ENCODE assay signal across 8 cellular contexts in genomic region chr5:76641514-76642120, GRCh38. TPM values are rescaled to one million over a fixed set of nuclear protein-coding genes. Genes with fewer than 3 reads are reported as not detected.
DNase-seq lines count a peak whose midpoint lies in the region; ATAC-seq and TF ChIP-seq lines count a peak whose summit lies in the region.

No MANE protein-coding gene starts in this region.

- TF ChIP-seq CTCF in AG04450 (IDR thresholded peaks at IDR 0.05; ENCODE audit: low read depth, low read length) = peak; percentile 87
- peak; percentile 84 for TF ChIP-seq CTCF in PC-3 (conservative IDR thresholded peaks at IDR 0.05; ENCODE audit: low read depth, low read length)
- TF ChIP-seq CTCF in esophagus squamous epithelium (IDR thresholded peaks at IDR 0.05) = peak; percentile 41 to 66 (median 54)
- peak in 1 of 3 donors; percentile 18 for TF ChIP-seq CTCF in omental fat pad (IDR thresholded peaks at IDR 0.05)
- TF ChIP-seq CTCF in upper lobe of left lung (IDR thresholded peaks at IDR 0.05) = peak; percentile 35 to 61 (median 58)

- H3K9me3 ChIP-seq in AG04450 (ENCODE audit: control insufficient read depth, insufficient read depth, low read length) = no peaks in the 10 kb centered on the region
- H3K9me3 ChIP-seq in PC-3 (ENCODE audit: low read length) = no peaks in the 10 kb centered on the region
- no peaks in the 10 kb centered on the region for H3K9me3 ChIP-seq in esophagus squamous epithelium
- no peaks in the 10 kb centered on the region for H3K9me3 ChIP-seq in upper lobe of left lung

- H3K36me3 ChIP-seq in PC-3 (ENCODE audit: low read depth, low read length) = no peaks in the 10 kb centered on the region
- H3K36me3 ChIP-seq in esophagus squamous epithelium = no peaks in the 10 kb centered on the region
- H3K36me3 ChIP-seq in upper lobe of left lung = peaks cover 0 to 6% (median 0%) of the 10 kb centered on the region in 4 donors

- CTCF ChIA-PET in AG04450 (lab: Charles Lee) (interaction anchor here (0.6 to 7.5 kb wide), 16 partner anchors 9 to 389 kb away, joined by 3 to 68 read pairs (median 4); partner anchors contain the start of genes AGGF1 and F2RL2), PC-3 (lab: Charles Lee) (no interaction called here)

- POLR2A ChIA-PET in AG04450 (lab: Yijun Ruan, JAX) = no interaction called here
- POLR2A ChIA-PET in PC-3 (lab: Charles Lee; ENCODE audit: unreplicated experiment) = no interaction called here

- no peak overlapping the region for H2AFZ ChIP-seq in PC-3 (ENCODE audit: low read length)

- H3K4me2 ChIP-seq in PC-3 (ENCODE audit: low read length) = no peak overlapping the region

- H3K4me3 ChIP-seq in AG04450 (ENCODE audit: low read depth, low read length) (no peak overlapping the region), PC-3 (ENCODE audit: low read length) (no peak overlapping the region), esophagus squamous epithelium (no peak overlapping the region), upper lobe of left lung (no peak overlapping the region)

- H3K9me2 ChIP-seq in PC-3 (replicated peaks; ENCODE audit: low read length) = no peaks in the 10 kb centered on the region

- 0 to 13% methylated on average over 1 of the region's 1 CpG for WGBS in esophagus squamous epithelium, 2 donors
- 8 to 14% methylated on average over 1 of the region's 1 CpG for WGBS in upper lobe of left lung, 2 donors

- H3K4me1 ChIP-seq in PC-3 (ENCODE audit: insufficient read depth, low read length) (no peaks in the 10 kb centered on the region), esophagus squamous epithelium (peaks cover 0 to 7% (median 0%) of the 10 kb centered on the region in 3 donors), upper lobe of left lung (peaks cover 0 to 6% (median 0%) of the 10 kb centered on the region in 4 donors)

- no TSS peak for BruUV-seq in PC-3 (replicated peaks; lab: Mats Ljungman, UMichigan)

- H3K79me2 ChIP-seq in PC-3 (ENCODE audit: low read length) = no peaks in the 10 kb centered on the region

- no peak overlapping the region for H3K27ac ChIP-seq in AG04450 (ENCODE audit: low read depth, low read length)
- no peak overlapping the region for H3K27ac ChIP-seq in PC-3 (ENCODE audit: low read length)
- no peak overlapping the region for H3K27ac ChIP-seq in esophagus squamous epithelium
- no peak overlapping the region for H3K27ac ChIP-seq in upper lobe of left lung

- H4K20me1 ChIP-seq in PC-3 (ENCODE audit: low read length) = no peaks in the 10 kb centered on the region

- H3K27me3 ChIP-seq in AG04450 (ENCODE audit: control insufficient read depth, insufficient read depth, low read length) (no peaks in the 10 kb centered on the region), PC-3 (ENCODE audit: low read length) (no peaks in the 10 kb centered on the region), esophagus squamous epithelium (no peaks in the 10 kb centered on the region), upper lobe of left lung (no peaks in the 10 kb centered on the region)

- intact Hi-C loops in PC-3 (cut with micrococcal nuclease) (loop anchor here (1.0 to 10.0 kb wide), 4 partner anchors 36 to 133 kb away; partner anchors contain the start of gene F2R), esophagus squamous epithelium (cut with DNase I) (no loop called here)

- H3F3A ChIP-seq in PC-3 (ENCODE audit: low read length, unreplicated experiment) = no peaks in the 10 kb centered on the region

- DNase-seq in AG04450 (ENCODE audit: low read depth, low spot score) (peak; percentile 55), GM19240 (ENCODE audit: insufficient read length, low spot score) (peak; percentile 22), PC-3 (peak; percentile 73), activated T-cell treated with anti-CD3 and anti-CD28 coated beads for 24 hours (ENCODE audit: low read depth) (peak; percentile 60), esophagus squamous epithelium (lab: John Stamatoyannopoulos, UW) (peak; percentile 3), omental fat pad (ENCODE audit: low spot score) (peak; percentile 56), upper lobe of left lung (peak in 1 of 2 donors; percentile 39)

- H3K9ac ChIP-seq in PC-3 (ENCODE audit: low read length) = no peak overlapping the region

- 0 out of 2 replicates have a peak, but pooled peaks have one; percentile 51 for ATAC-seq in PC-3
- ATAC-seq in omental fat pad (ENCODE audit: low FRiP score) = no peak
- peak in 1 of 2 donors; percentile 68 for ATAC-seq in upper lobe of left lung (ENCODE audit: low FRiP score in 2 of 2)
- ATAC-seq in HG02678 (IDR thresholded peaks at IDR 0.05; ENCODE audit: unreplicated experiment) = no peak

- TF ChIP-seq POLR2A in esophagus squamous epithelium (IDR thresholded peaks at IDR 0.05) = no peak
- TF ChIP-seq POLR2A in upper lobe of left lung (IDR thresholded peaks at IDR 0.05) = no peak

- TF ChIP-seq EP300 in upper lobe of left lung (IDR thresholded peaks at IDR 0.05) = no peak

RNA-seq across cellular contexts. Expression of gene F2RL2, which starts 18.4 kb away (rescaled TPM):
- 83.1 and 89.6 TPM in 2 replicates for polyA plus RNA-seq in AG04450 (2011; rRNA removed)
- polyA minus RNA-seq in AG04450 (2011; rRNA and poly(A)+ RNA removed) = 77.6 and 78.1 TPM in 2 replicates
- total RNA-seq in PC-3 (2014; rRNA removed) (0.11 TPM in 1 of 2 replicates, not detected in the other), esophagus squamous epithelium (under 1 TPM; 0.18 to 0.76 (median 0.44) TPM), omental fat pad (under 1 TPM in 2 of 4 donors, not detected in 2; 0.28 to 0.63 TPM), upper lobe of left lung (under 1 TPM in 3 of 6 donors, not detected in 3; 0.34 to 0.46 (median 0.43) TPM)
